Comparison of ENCODE assay signal across 26 cellular contexts in genomic region chr6:17059022-17059421, GRCh38. TPM values are rescaled to one million over a fixed set of nuclear protein-coding genes. Genes with fewer than 3 reads are reported as not detected.
"Had no signal": no experiment of that assay in that cellular context is flagged by ENCODE, and none has a peak within 500 bp of the region (broad histone marks: within the 10 kb centered on the region; RNA-seq: fewer than 3 reads in every experiment).

No MANE protein-coding gene starts in this region.

- DNase-seq: activated CD4-positive, alpha-beta memory T cell treated with anti-CD3 and anti-CD28 coated beads, Interleukin-2, amount 10 ng/mL, durations not matched to agents 7 days and 5 days; activated CD4-positive, alpha-beta T cell treated with anti-CD3 and anti-CD28 coated beads, Interleukin-2, amount 50 U/mL, for 1 hour; activated CD4-positive, CD25-positive, alpha-beta regulatory T cell; amniotic stem cell; body of pancreas; Karpas-422; MM.1S; NCI-H1105; NCI-H1436; NCI-H1694 treated with DMSO at 0.1 percent for 48 hours; NCI-H2029 treated with DMSO at 0.1 percent for 48 hours; NCI-H345; NCI-H510A; NCI-H526 treated with DMSO at 0.1 percent for 48 hours; NCI-H82; SJCRH30; SK-N-SH; T-helper 1 cell had no signal

- H3K9me3 Mint-ChIP-seq: activated CD4-positive, alpha-beta memory T cell treated with anti-CD3 and anti-CD28 coated beads, Interleukin-2, amount 10 ng/mL, durations not matched to agents 7 days and 5 days; activated naive CD4-positive, alpha-beta T cell treated with anti-CD3 and anti-CD28 coated beads, Interleukin-2, amount 50 U/mL, for 24 hours had no signal

- H3K27me3 ChIP-seq: ascending aorta, body of pancreas, SJCRH30 had no signal

- ATAC-seq: body of pancreas, K562 had no signal

- H3K36me3 Mint-ChIP-seq: activated naive CD4-positive, alpha-beta T cell treated with anti-CD3 and anti-CD28 coated beads, Interleukin-2, amount 50 U/mL, for 24 hours had no signal

- H3K4me3 ChIP-seq: ascending aorta, body of pancreas, K562, SJCRH30 had no signal

- H3K27ac Mint-ChIP-seq: activated CD4-positive, alpha-beta memory T cell treated with anti-CD3 and anti-CD28 coated beads, Interleukin-2, amount 10 ng/mL, durations not matched to agents 7 days and 5 days; activated naive CD4-positive, alpha-beta T cell treated with anti-CD3 and anti-CD28 coated beads, Interleukin-2, amount 50 U/mL, for 24 hours had no signal

- H3K9me3 ChIP-seq: ascending aorta, body of pancreas, SJCRH30, SK-N-SH had no signal

- H3K4me3 Mint-ChIP-seq: activated CD4-positive, alpha-beta memory T cell treated with anti-CD3 and anti-CD28 coated beads, Interleukin-2, amount 10 ng/mL, durations not matched to agents 7 days and 5 days; activated naive CD4-positive, alpha-beta T cell treated with anti-CD3 and anti-CD28 coated beads, Interleukin-2, amount 50 U/mL, for 24 hours had no signal

- H3K36me3 ChIP-seq: ascending aorta, SJCRH30 had no signal

- H3K9ac ChIP-seq: SK-N-SH had no signal

- H3K4me1 Mint-ChIP-seq: activated CD4-positive, alpha-beta memory T cell treated with anti-CD3 and anti-CD28 coated beads, Interleukin-2, amount 10 ng/mL, durations not matched to agents 7 days and 5 days; activated naive CD4-positive, alpha-beta T cell treated with anti-CD3 and anti-CD28 coated beads, Interleukin-2, amount 50 U/mL, for 24 hours had no signal

- FAIRE-seq: K562 had no signal

- H3K4me2 ChIP-seq: SK-N-SH had no signal

- H3K27ac ChIP-seq: ascending aorta, body of pancreas, SJCRH30, VCaP had no signal

- H3K4me1 ChIP-seq: ascending aorta, body of pancreas, SJCRH30 had no signal

RNA-seq across cellular contexts. Expression of gene STMND1, which starts 42.8 kb away (rescaled TPM):
- total RNA-seq: activated CD4-positive, alpha-beta memory T cell treated with anti-CD3 and anti-CD28 coated beads, Interleukin-2, amount 10 ng/mL, durations not matched to agents 7 days and 5 days; activated CD8-positive, alpha-beta memory T cell treated with anti-CD3 and anti-CD28 coated beads for 36 hours; ascending aorta; K562; OCI-LY7; RPMI7951; SJCRH30; T-helper 2 cell treated with Interferon-gamma antibody and Interleukin-4, amounts not matched to agents 100 ng/mL and 5 ng/mL, for 36 hours had no signal
- polyA plus RNA-seq: K562, SK-N-SH had no signal
